ENCODE assay signal across 8 cellular contexts in the genomic region with DNA sequence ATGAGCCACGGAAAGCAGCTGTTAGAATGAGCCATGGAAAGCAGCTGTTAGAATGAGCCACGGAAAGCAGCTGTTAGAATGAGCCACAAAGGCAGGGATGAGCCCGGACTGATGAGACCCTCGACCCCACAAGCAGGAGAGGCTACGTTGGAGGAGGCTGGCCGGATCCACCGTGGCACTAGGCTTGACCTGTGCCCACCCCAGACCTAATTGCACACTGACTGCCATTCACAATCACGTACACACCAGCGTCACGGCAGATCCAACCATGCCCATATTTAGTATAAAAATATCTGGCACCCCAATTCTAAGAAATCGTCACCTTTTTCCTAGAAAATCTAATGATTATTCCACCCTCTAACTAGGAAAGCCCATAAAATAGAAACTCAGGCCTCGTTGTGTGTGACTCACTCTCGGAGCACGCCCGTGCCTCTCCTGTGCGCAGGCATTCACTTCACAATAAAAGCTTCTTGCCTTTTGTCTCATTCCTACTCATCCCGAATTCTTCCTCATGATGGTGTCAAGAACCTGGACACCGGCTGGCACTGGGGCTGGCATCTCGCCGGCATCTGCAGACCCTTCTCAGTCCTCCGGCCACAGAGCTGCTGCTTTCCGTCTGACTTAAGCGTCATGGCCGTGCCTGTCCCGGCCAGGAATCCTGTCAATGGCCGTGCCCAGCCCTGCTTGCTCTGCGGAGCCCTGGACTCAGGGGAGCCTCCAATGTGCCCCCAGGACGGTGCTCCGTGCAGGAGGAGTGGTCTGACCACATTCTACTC. TPM values are rescaled to one million over a fixed set of nuclear protein-coding genes. Genes with fewer than 3 reads are reported as not detected.
A peak's percentile ranks its signal among the peaks of the same experiment; 100 is the strongest.
DNase-seq lines count a peak whose midpoint lies in the region; ATAC-seq, FAIRE-seq and TF ChIP-seq lines count a peak whose summit lies in the region.

No MANE protein-coding gene starts in this region.

- peak overlapping the region; percentile 44 for H3K4me3 ChIP-seq in fibroblast of mammary gland (ENCODE audit: control insufficient read depth, low read depth, low read length)

- peaks cover 14% of the 10 kb centered on the region for H3K4me1 ChIP-seq in ES-I3 (ENCODE audit: insufficient read depth, low read length)

- FAIRE-seq in RCC 7860 (lab: Jason Lieb, UNC) = peak; percentile 82

- DNase-seq in RCC 7860 (ENCODE audit: low spot score) (peak; percentile 85), fibroblast of mammary gland (ENCODE audit: low read depth) (peak; percentile 75), renal cortical epithelial cell (ENCODE audit: low read depth) (peak; percentile 73), SKM-1 (lab: John Stamatoyannopoulos, UW; ENCODE audit: unreplicated experiment) (no peak)

- TF ChIP-seq CTCF in fibroblast of mammary gland (conservative IDR thresholded peaks at IDR 0.05; ENCODE audit: control insufficient read depth, insufficient read depth, low read depth, low read length) = no peak

- H3K9ac ChIP-seq in ES-I3 (ENCODE audit: low read depth, low read length) = peak overlapping the region; percentile 19; the same call in 1 of the 2 replicates

- H3K9me3 ChIP-seq in ES-I3 (ENCODE audit: control insufficient read depth, insufficient read depth, low read length) = no peaks in the 10 kb centered on the region; the same call in 1 of the 2 replicates

- H3K36me3 ChIP-seq in ES-I3 (ENCODE audit: insufficient read depth, low read length) = no peaks in the 10 kb centered on the region

- ATAC-seq in GM19324 (IDR thresholded peaks at IDR 0.05; ENCODE audit: low FRiP score, unreplicated experiment) (no peak), GM21529 (IDR thresholded peaks at IDR 0.05; ENCODE audit: unreplicated experiment) (no peak), GM19351 (IDR thresholded peaks at IDR 0.05; ENCODE audit: unreplicated experiment) (no peak)

RNA-seq across cellular contexts. Expression of a gene that starts 5.5 kb away (rescaled TPM):
- total RNA-seq in renal cortical epithelial cell = 2.4 and 7.8 TPM in 2 replicates

RNA-seq across cellular contexts. Expression of a gene that starts 20.0 kb away (rescaled TPM):
- 0.05 TPM in 1 of 2 replicates, not detected in the other for total RNA-seq in renal cortical epithelial cell

RNA-seq across cellular contexts. Expression of a gene that starts 21.6 kb away (rescaled TPM):
- total RNA-seq in renal cortical epithelial cell = not detected in 2 replicates

RNA-seq across cellular contexts. Expression of a gene that starts 32.5 kb away (rescaled TPM):
- total RNA-seq in renal cortical epithelial cell = 0.10 TPM in 1 of 2 replicates, not detected in the other
